In the genomic region with DNA sequence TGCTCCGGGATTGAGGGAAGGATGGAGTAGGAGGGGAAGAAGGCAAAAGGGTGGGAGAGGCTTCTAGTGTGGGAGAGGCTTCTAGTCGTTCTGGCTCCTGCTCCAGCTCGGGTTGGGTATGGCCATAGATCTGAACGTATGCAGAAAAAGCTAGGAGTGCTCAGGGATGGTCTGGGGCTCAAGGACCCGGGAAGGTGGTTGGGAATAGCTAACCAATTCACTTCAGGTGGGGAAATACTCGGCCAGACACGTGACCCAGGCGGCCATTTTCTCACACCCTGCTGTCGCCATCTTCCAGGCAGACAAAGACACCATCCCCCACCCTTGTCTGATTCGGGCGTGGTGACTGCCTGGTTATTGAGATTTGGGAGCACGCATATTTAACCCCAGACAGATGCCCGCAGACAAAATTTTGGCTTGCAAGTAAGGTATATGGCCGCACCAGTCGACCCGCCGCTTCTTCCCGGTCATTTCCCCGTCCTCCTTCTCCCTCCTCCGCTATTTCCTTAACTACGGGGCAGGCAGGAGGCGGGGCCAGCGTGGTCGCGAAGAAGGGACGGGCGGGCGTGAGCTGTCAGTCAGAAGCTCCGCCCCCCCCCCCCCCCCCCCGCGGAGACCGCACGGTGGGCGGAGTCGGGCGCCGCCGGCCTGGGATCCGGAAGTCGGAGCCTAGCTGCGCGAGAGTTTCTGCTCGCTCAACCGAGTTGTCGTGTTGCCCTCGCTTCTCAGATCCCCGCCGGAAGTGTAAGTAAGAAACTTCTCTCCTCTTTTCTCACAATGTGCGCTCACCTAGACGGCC, we compare ENCODE assay signal across 8 cellular contexts. TPM values are rescaled to one million over a fixed set of nuclear protein-coding genes. Genes with fewer than 3 reads are reported as not detected.
A peak's percentile ranks its signal among the peaks of the same experiment; 100 is the strongest.
DNase-seq lines count a peak whose midpoint lies in the region; ATAC-seq and TF ChIP-seq lines count a peak whose summit lies in the region.

A gene with protein sequence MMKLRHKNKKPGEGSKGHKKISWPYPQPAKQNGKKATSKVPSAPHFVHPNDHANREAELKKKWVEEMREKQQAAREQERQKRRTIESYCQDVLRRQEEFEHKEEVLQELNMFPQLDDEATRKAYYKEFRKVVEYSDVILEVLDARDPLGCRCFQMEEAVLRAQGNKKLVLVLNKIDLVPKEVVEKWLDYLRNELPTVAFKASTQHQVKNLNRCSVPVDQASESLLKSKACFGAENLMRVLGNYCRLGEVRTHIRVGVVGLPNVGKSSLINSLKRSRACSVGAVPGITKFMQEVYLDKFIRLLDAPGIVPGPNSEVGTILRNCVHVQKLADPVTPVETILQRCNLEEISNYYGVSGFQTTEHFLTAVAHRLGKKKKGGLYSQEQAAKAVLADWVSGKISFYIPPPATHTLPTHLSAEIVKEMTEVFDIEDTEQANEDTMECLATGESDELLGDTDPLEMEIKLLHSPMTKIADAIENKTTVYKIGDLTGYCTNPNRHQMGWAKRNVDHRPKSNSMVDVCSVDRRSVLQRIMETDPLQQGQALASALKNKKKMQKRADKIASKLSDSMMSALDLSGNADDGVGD (plus strand): TSS at position 661 of the 799 bp plus-strand sequence. CDS start 2,348 bp downstream, outside the sequence.

- H3K4me3 ChIP-seq in Jurkat, Clone E6-1 (ENCODE audit: low read length), result peak within 1 kb of the TSS; percentile 92
- H3K4me3 ChIP-seq in PC-3 (ENCODE audit: low read length) (peak within 1 kb of the TSS; percentile 82), mucosa of stomach (ENCODE audit: low read length) (peak within 1 kb of the TSS; percentile 77)

- ATAC-seq in GM21619 (IDR thresholded peaks at IDR 0.05; ENCODE audit: unreplicated experiment), result peak; percentile 88
- peak; percentile 84 for ATAC-seq in PC-3

- peaks cover 47% of the 10 kb centered on the region for H3K79me2 ChIP-seq in PC-3 (ENCODE audit: low read length)

- H3K27me3 ChIP-seq in PC-3 (ENCODE audit: low read length) (no peaks in the 10 kb centered on the region), mucosa of stomach (ENCODE audit: control insufficient read depth, insufficient read depth, low read length) (no peaks in the 10 kb centered on the region)

- CTCF ChIA-PET in PC-3 (lab: Charles Lee), result interaction anchor here (0.5 to 0.7 kb wide), 2 partner anchors 50 to 845 kb away, joined by 3 to 5 read pairs; no protein-coding TSS in a partner anchor

- H3K9me2 ChIP-seq in PC-3 (replicated peaks; ENCODE audit: low read length), result no peaks in the 10 kb centered on the region

- H2AFZ ChIP-seq in PC-3 (ENCODE audit: low read length), result peak within 1 kb of the TSS; percentile 86

- peak; percentile 62 for TF ChIP-seq POLR2A in erythroblast (IDR thresholded peaks at IDR 0.05; ENCODE audit: low read length)

- peak; percentile 74 for DNase-seq in DMS114 treated with DMSO at 0.1 percent for 48 hours (lab: John Stamatoyannopoulos, UW; ENCODE audit: unreplicated experiment)
- DNase-seq in Jurkat, Clone E6-1 (ENCODE audit: low read depth, low spot score), result peak; percentile 78
- DNase-seq in PC-3, result peak; percentile 83
- DNase-seq in activated T-cell treated with anti-CD3 and anti-CD28 coated beads for 48 hours (ENCODE audit: low read depth), result peak; percentile 75
- DNase-seq in erythroblast (lab: John Stamatoyannopoulos, UW), result peak; percentile 92
- peak; percentile 81 for DNase-seq in stimulated activated CD8-positive, alpha-beta memory T cell treated with anti-CD3 and anti-CD28 coated beads, Interleukin-4, amount 100 ng/mL, for 48 hours

- no peaks in the 10 kb centered on the region for H4K20me1 ChIP-seq in PC-3 (ENCODE audit: low read length)

- peak within 1 kb of the TSS; percentile 99 for H3K9ac ChIP-seq in PC-3 (ENCODE audit: low read length)
- peak within 1 kb of the TSS; percentile 77 for H3K9ac ChIP-seq in mucosa of stomach (ENCODE audit: low read length)

- H3K36me3 ChIP-seq in PC-3 (ENCODE audit: low read depth, low read length) (peaks cover 12% of the 10 kb centered on the region), mucosa of stomach (ENCODE audit: control insufficient read depth, insufficient read depth, low read length) (no peaks in the 10 kb centered on the region)

- H3K9me3 ChIP-seq in PC-3 (ENCODE audit: low read length) (no peaks in the 10 kb centered on the region), mucosa of stomach (ENCODE audit: control insufficient read depth, low read length) (no peaks in the 10 kb centered on the region)

- BruUV-seq in PC-3 (replicated peaks; lab: Mats Ljungman, UMichigan), result TSS peak; percentile 99

- intact Hi-C loops in PC-3 (cut with micrococcal nuclease), result loop anchor here (10.0 kb wide), 1 partner anchor 285 kb away; no protein-coding TSS in a partner anchor

- H3K27ac ChIP-seq in PC-3 (ENCODE audit: low read length), result peak within 1 kb of the TSS; percentile 83

- H3K4me1 ChIP-seq in PC-3 (ENCODE audit: insufficient read depth, low read length) (peaks cover 20% of the 10 kb centered on the region), mucosa of stomach (ENCODE audit: control insufficient read depth, insufficient read depth, low read length) (peaks cover 16% of the 10 kb centered on the region)

- no peaks in the 10 kb centered on the region for H3F3A ChIP-seq in PC-3 (ENCODE audit: low read length, unreplicated experiment)

- TF ChIP-seq CTCF in PC-3 (conservative IDR thresholded peaks at IDR 0.05; ENCODE audit: low read depth, low read length), result no peak

- POLR2A ChIA-PET in PC-3 (lab: Charles Lee; ENCODE audit: unreplicated experiment), result interaction anchor here (0.6 to 0.7 kb wide), 3 partner anchors 470 to 1202 kb away, joined by 6 to 15 read pairs (median 8); a partner anchor contains a TSS

- H3K4me2 ChIP-seq in PC-3 (ENCODE audit: low read length), result peak within 1 kb of the TSS; percentile 99

RNA-seq across cellular contexts. Expression of the gene that starts here (rescaled TPM):
- polyA plus RNA-seq in Jurkat, Clone E6-1 (2012; ENCODE audit: insufficient read depth, insufficient read length), result 11.5 TPM
- 50.3 and 63.7 TPM in 2 replicates for total RNA-seq in PC-3 (2014; rRNA removed)

Comparison
In these comparisons a context has a peak if more than half of its experiments do, and no peak if none do; other contexts are left out.
1. Peak in every context shown above with its lines: DNase-seq, ATAC-seq, H3K4me3 ChIP-seq and H3K27ac ChIP-seq.